ENCODE assay signal across 14 cellular contexts in genomic region chr1:246302251-246302625, GRCh38.
"Had no signal": no experiment of that assay in that cellular context is flagged by ENCODE, and none has a peak within 500 bp of the region (broad histone marks: within the 10 kb centered on the region; RNA-seq: fewer than 3 reads in every experiment).

No MANE protein-coding gene starts in this region.

- H3K4me3 ChIP-seq: dorsolateral prefrontal cortex, lung, tibial nerve had no signal

- H3K27me3 ChIP-seq: dorsolateral prefrontal cortex, tibial nerve had no signal

- ATAC-seq: activated CD8-positive, alpha-beta T cell treated with anti-CD3 and anti-CD28 coated beads, Interleukin-2, amount 10 ng/mL, durations not matched to agents 7 days and 5 days; stimulated activated naive CD8-positive, alpha-beta T cell treated with anti-CD3 and anti-CD28 coated beads, Interleukin-15, Interleukin-2, amounts not matched to agents 100 U/mL and 50 U/mL, for 24 hours had no signal

- H3K9me3 ChIP-seq: tibial nerve had no signal

- DNase-seq: activated B cell treated with CpG ODN at 0.5 μM for 24 hours; activated CD4-positive, alpha-beta T cell treated with anti-CD3 and anti-CD28 coated beads, Interleukin-2, amount 10 ng/mL, durations not matched to agents 7 days and 5 days; activated CD8-positive, alpha-beta T cell treated with anti-CD3 and anti-CD28 coated beads, Interleukin-2, amount 10 ng/mL, durations not matched to agents 7 days and 5 days; activated naive CD4-positive, alpha-beta T cell treated with anti-CD3 and anti-CD28 coated beads, Interleukin-2, amount 50 U/mL, for 16 hours; activated T-cell treated with anti-CD3 and anti-CD28 coated beads, Interleukin-2, amount 50 U/mL, for 24 hours; dorsolateral prefrontal cortex; kidney; midbrain; occipital lobe; retina; stimulated activated naive CD8-positive, alpha-beta T cell treated with anti-CD3 and anti-CD28 coated beads, Interleukin-15, Interleukin-2, amounts not matched to agents 100 U/mL and 50 U/mL, for 24 hours; substantia nigra had no signal

- H3K27ac ChIP-seq: dorsolateral prefrontal cortex, tibial nerve had no signal

- H3K36me3 ChIP-seq: tibial nerve had no signal
